ENCODE assay signal across 8 cellular contexts in genomic region chr14:25833341-25834121, GRCh38.
DNase-seq lines count a peak whose midpoint lies in the region; ATAC-seq and TF ChIP-seq lines count a peak whose summit lies in the region.

No MANE protein-coding gene starts in this region.

- H3K4me3 Mint-ChIP-seq in MCF 10A (ENCODE audit: unreplicated experiment) = no peak overlapping the region

- intact Hi-C loops in MCF 10A (cut with micrococcal nuclease) (no loop called here), mammary epithelial cell (cut with micrococcal nuclease) (no loop called here), sigmoid colon (cut with DNase I) (loop anchor here (5.0 kb wide), 1 partner anchor 1149 kb away; no protein-coding TSS in a partner anchor)

- no peaks in the 10 kb centered on the region for H3K36me3 ChIP-seq in mammary epithelial cell (ENCODE audit: insufficient read depth, low read length)
- H3K36me3 ChIP-seq in sigmoid colon = no peaks in the 10 kb centered on the region
- H3K36me3 ChIP-seq in gastroesophageal sphincter = no peaks in the 10 kb centered on the region

- H4K20me1 ChIP-seq in mammary epithelial cell (ENCODE audit: insufficient read depth, low read length) = no peaks in the 10 kb centered on the region

- H3K4me2 ChIP-seq in mammary epithelial cell (ENCODE audit: insufficient read depth, low read depth, low read length) = no peak overlapping the region

- no peaks in the 10 kb centered on the region for H3K36me3 Mint-ChIP-seq in MCF 10A (ENCODE audit: insufficient read depth, unreplicated experiment)

- peaks cover 49% of the 10 kb centered on the region for H3K9me3 ChIP-seq in mammary epithelial cell (replicated peaks; ENCODE audit: insufficient read depth, low read length)
- no peaks in the 10 kb centered on the region for H3K9me3 ChIP-seq in sigmoid colon
- no peaks in the 10 kb centered on the region for H3K9me3 ChIP-seq in gastroesophageal sphincter

- no peaks in the 10 kb centered on the region for H3K27me3 ChIP-seq in mammary epithelial cell (ENCODE audit: insufficient read depth, low read length)
- no peaks in the 10 kb centered on the region for H3K27me3 ChIP-seq in sigmoid colon
- no peaks in the 10 kb centered on the region for H3K27me3 ChIP-seq in gastroesophageal sphincter

- TF ChIP-seq EP300 in sigmoid colon (IDR thresholded peaks at IDR 0.05) (no peak), gastroesophageal sphincter (IDR thresholded peaks at IDR 0.05) (no peak)

- H3K9me3 Mint-ChIP-seq in MCF 10A (ENCODE audit: unreplicated experiment) = peaks cover 17% of the 10 kb centered on the region

- ATAC-seq in gastroesophageal sphincter (no peak), HG02759 (IDR thresholded peaks at IDR 0.05; ENCODE audit: unreplicated experiment) (no peak), HG03354 (IDR thresholded peaks at IDR 0.05; ENCODE audit: poor library complexity, severe bottlenecking, unreplicated experiment) (no peak)

- H2AFZ ChIP-seq in mammary epithelial cell (ENCODE audit: low read depth, low read length) = no peak overlapping the region

- dilution Hi-C loops in mammary epithelial cell (cut with HindIII; ENCODE audit: low sequenced_read_pairs) = no loop called here

- in situ Hi-C loops in mammary epithelial cell (cut with MboI; ENCODE audit: low sequenced_read_pairs in 2 of 2) = no loop called here

- CTCF ChIA-PET in MCF 10A (lab: Yijun Ruan, JAX) = interaction anchor here (0.6 to 1.5 kb wide), 12 partner anchors 8 to 1149 kb away, joined by 3 to 5 read pairs (median 3); no protein-coding TSS in a partner anchor
- CTCF ChIA-PET in mammary epithelial cell (lab: Charles Lee; ENCODE audit: low non-redundant PET) = no interaction called here

- H3K27me3 Mint-ChIP-seq in MCF 10A (ENCODE audit: insufficient read depth, unreplicated experiment) = no peaks in the 10 kb centered on the region

- H3K27ac Mint-ChIP-seq in MCF 10A (ENCODE audit: low read depth, unreplicated experiment) = no peak overlapping the region

- no peaks in the 10 kb centered on the region for H3K79me2 ChIP-seq in mammary epithelial cell (ENCODE audit: insufficient read depth, low read length)

- 45% methylated on average over 10 of the region's 12 CpGs for WGBS in mammary epithelial cell (ENCODE audit: low coverage, missing lambda C conversion rate)
- WGBS in sigmoid colon, 2 donors = 60 to 61% methylated on average over 12 of the region's 12 CpGs
- WGBS in gastroesophageal sphincter (ENCODE audit: low coverage in 1 of 2), 2 donors = 54 to 66% methylated on average over 11 of the region's 12 CpGs

- BruUV-seq in MCF 10A (replicated peaks; lab: Mats Ljungman, UMichigan) = no TSS peak
- no TSS peak for BruUV-seq in mammary epithelial cell (replicated peaks; lab: Mats Ljungman, UMichigan)

- no peaks in the 10 kb centered on the region for H3K4me1 Mint-ChIP-seq in MCF 10A (ENCODE audit: insufficient read depth, unreplicated experiment)

- DNase-seq in MCF 10A (ENCODE audit: unreplicated experiment) (peak; percentile 8), mammary epithelial cell (no peak), OCI-M1 (lab: John Stamatoyannopoulos, UW) (peak; percentile 39), fibroblast of the aortic adventitia (ENCODE audit: low read depth) (peak; percentile 64), sigmoid colon (no peak)

- TF ChIP-seq POLR2A in sigmoid colon (IDR thresholded peaks at IDR 0.05) (no peak), gastroesophageal sphincter (IDR thresholded peaks at IDR 0.05) (no peak)

- H3K4me3 ChIP-seq in mammary epithelial cell (replicated peaks in 1 of 3; ENCODE audit: insufficient read depth in 1 of 3, low read depth in 2 of 3, low read length in 3 of 3) (no peak overlapping the region), fibroblast of the aortic adventitia (ENCODE audit: low read depth, low read length) (no peak overlapping the region), sigmoid colon (no peak overlapping the region), gastroesophageal sphincter (no peak overlapping the region)

- POLR2A ChIA-PET in MCF 10A (lab: Yijun Ruan, JAX) = no interaction called here

- H3K27ac ChIP-seq in mammary epithelial cell (ENCODE audit: insufficient read depth, low read depth, low read length) (no peak overlapping the region), sigmoid colon (no peak overlapping the region), gastroesophageal sphincter (no peak overlapping the region)

- TF ChIP-seq CTCF in MCF 10A (IDR thresholded peaks at IDR 0.05; ENCODE audit: unreplicated experiment) (peak; percentile 29), mammary epithelial cell (conservative IDR thresholded peaks at IDR 0.05 in 1 of 2, IDR thresholded peaks at IDR 0.05 in 1 of 2; ENCODE audit: extremely low read depth in 1 of 2, insufficient read depth in 1 of 2, low read depth in 1 of 2, low read length in 2 of 2) (no peak), fibroblast of the aortic adventitia (IDR thresholded peaks at IDR 0.05; ENCODE audit: insufficient read depth, low read length) (peak; percentile 61), sigmoid colon (IDR thresholded peaks at IDR 0.05) (peak in 3 of 4 experiments; percentile 19 to 58 (median 27)), gastroesophageal sphincter (IDR thresholded peaks at IDR 0.05) (peak in 1 of 4 experiments; percentile 42)

- no peak overlapping the region for H3K9ac ChIP-seq in mammary epithelial cell (ENCODE audit: insufficient read depth, low read length)

- H3K4me1 ChIP-seq in mammary epithelial cell (ENCODE audit: insufficient read depth, low read length) (no peaks in the 10 kb centered on the region), sigmoid colon (peaks cover 0 to 7% (median 0%) of the 10 kb centered on the region in 4 donors), gastroesophageal sphincter (no peaks in the 10 kb centered on the region)

Comparison
In these comparisons a context has a peak if more than half of its experiments do, and no peak if none do; other contexts are left out.
1. DNase-seq: peak in MCF 10A (single experiment), OCI-M1 (single experiment) and fibroblast of the aortic adventitia (single experiment); none in mammary epithelial cell (single experiment) and sigmoid colon (single experiment).
2. CTCF ChIP-seq: peak in MCF 10A (single experiment), fibroblast of the aortic adventitia (single experiment) and sigmoid colon (3 of 4); none in mammary epithelial cell (0 of 2).